8 cellular contexts compared by ENCODE assay signal in genomic region chr7:150047772-150048171, GRCh38.
A peak's percentile ranks its signal among the peaks of the same experiment; 100 is the strongest.
DNase-seq lines count a peak whose midpoint lies in the region; ATAC-seq, FAIRE-seq and TF ChIP-seq lines count a peak whose summit lies in the region.
"Not testable (repeated sequence)": the region's sequence is repeated elsewhere in the genome, so short reads cannot be mapped to it uniquely, and the experiment has no call there.

No MANE protein-coding gene starts in this region.

- H2BK120ac ChIP-seq in H1 (replicated peaks; ENCODE audit: low read depth, low read length): not testable (repeated sequence)

- not testable (repeated sequence) for H4K20me1 ChIP-seq in H1 (replicated peaks in 1 of 2; ENCODE audit: control insufficient read depth in 1 of 2, insufficient read depth in 2 of 2, low read length in 2 of 2)

- peak overlapping the region; percentile 69 to 90 for H3K4me3 Mint-ChIP-seq in CD14-positive monocyte
- peak overlapping the region; percentile 76 for H3K4me3 Mint-ChIP-seq in activated naive CD4-positive, alpha-beta T cell treated with anti-CD3 and anti-CD28 coated beads, Interleukin-2, amount 50 U/mL, for 24 hours
- H3K4me3 Mint-ChIP-seq in osteocyte (ENCODE audit: unreplicated experiment): peak overlapping the region; percentile 73
- H3K4me3 Mint-ChIP-seq in stimulated activated naive CD8-positive, alpha-beta T cell treated with anti-CD3 and anti-CD28 coated beads, Interleukin-15, amount 100 ng/mL, for 72 hours: peak overlapping the region; percentile 88 to 92

- not testable (repeated sequence) for H3K4me1 ChIP-seq in H1 (replicated peaks in 1 of 4; ENCODE audit: control insufficient read depth in 3 of 4, insufficient read depth in 4 of 4, low read length in 3 of 4)

- H4K8ac ChIP-seq in H1 (ENCODE audit: extremely low read depth, insufficient read depth, low read length): not testable (repeated sequence)

- not testable (repeated sequence) for TF ChIP-seq RAD21 in H1 (IDR thresholded peaks at IDR 0.05 in 1 of 2, conservative IDR thresholded peaks at IDR 0.05 in 1 of 2; ENCODE audit: low read depth in 2 of 2, low read length in 2 of 2)

- not testable (repeated sequence) for H2BK5ac ChIP-seq in H1 (ENCODE audit: low read depth, low read length)

- not testable (repeated sequence) for TF ChIP-seq EP300 in H1 (IDR thresholded peaks at IDR 0.05; ENCODE audit: borderline replicate concordance in 1 of 2, low read depth in 2 of 2, low read length in 2 of 2)

- not testable (repeated sequence) for H3K23me2 ChIP-seq in H1 (ENCODE audit: low read depth, low read length)

- not testable (repeated sequence) for H3K9me3 ChIP-seq in H1 (ENCODE audit: insufficient read depth in 2 of 2, low read depth in 1 of 2, low read length in 1 of 2)

- H3K27me3 Mint-ChIP-seq in CD14-positive monocyte (ENCODE audit: low read depth in 3 of 3) (peaks cover 26 to 56% (median 30%) of the 10 kb centered on the region in 3 donors), osteocyte (ENCODE audit: unreplicated experiment) (peaks cover 31% of the 10 kb centered on the region)
- H3K27me3 Mint-ChIP-seq in activated naive CD4-positive, alpha-beta T cell treated with anti-CD3 and anti-CD28 coated beads, Interleukin-2, amount 50 U/mL, for 24 hours: peaks cover 16% of the 10 kb centered on the region
- H3K27me3 Mint-ChIP-seq in stimulated activated naive CD8-positive, alpha-beta T cell treated with anti-CD3 and anti-CD28 coated beads, Interleukin-15, amount 100 ng/mL, for 72 hours: peaks cover 45% of the 10 kb centered on the region

- intact Hi-C loops in CD14-positive monocyte (cut with micrococcal nuclease): not testable (repeated sequence)

- DNase-seq in CD14-positive monocyte (ENCODE audit: low spot score); osteocyte (ENCODE audit: extremely low spot score, unreplicated experiment): not testable (repeated sequence)
- DNase-seq in HuH-7.5 (ENCODE audit: low spot score) (peak; percentile 16), H1 (ENCODE audit: low read depth in 1 of 2, low spot score in 2 of 2) (peak in 1 of 2 experiments; percentile 62), islet precursor cell (peak; percentile 56)
- DNase-seq in stimulated activated naive CD8-positive, alpha-beta T cell treated with anti-CD3 and anti-CD28 coated beads, Interleukin-15, amount 100 ng/mL, for 72 hours: peak; percentile 29 to 30

- CTCF ChIA-PET in H1 (lab: Charles Lee; ENCODE audit: partially characterized antibody): interaction anchor here (0.6 kb wide), 1 partner anchor 303 kb away, joined by 3 read pairs; no protein-coding TSS in a partner anchor

- H3K23ac ChIP-seq in H1 (ENCODE audit: insufficient read length): not testable (repeated sequence)

- not testable (repeated sequence) for TF ChIP-seq CTCF in CD14-positive monocyte (IDR thresholded peaks at IDR 0.05); VCaP (conservative IDR thresholded peaks at IDR 0.05); H1 (IDR thresholded peaks at IDR 0.05; ENCODE audit: control extremely low read depth in 1 of 3, insufficient read depth in 1 of 3, low read depth in 1 of 3, low read length in 3 of 3); osteocyte (IDR thresholded peaks at IDR 0.05)

- not testable (repeated sequence) for H3K27ac Mint-ChIP-seq in CD14-positive monocyte; activated naive CD4-positive, alpha-beta T cell treated with anti-CD3 and anti-CD28 coated beads, Interleukin-2, amount 50 U/mL, for 24 hours; osteocyte (ENCODE audit: unreplicated experiment); stimulated activated naive CD8-positive, alpha-beta T cell treated with anti-CD3 and anti-CD28 coated beads, Interleukin-15, amount 100 ng/mL, for 72 hours

- H2AK5ac ChIP-seq in H1 (ENCODE audit: low read depth, low read length): not testable (repeated sequence)

- peaks cover 13% of the 10 kb centered on the region for H3K4me1 Mint-ChIP-seq in CD14-positive monocyte
- peaks cover 20% of the 10 kb centered on the region for H3K4me1 Mint-ChIP-seq in activated naive CD4-positive, alpha-beta T cell treated with anti-CD3 and anti-CD28 coated beads, Interleukin-2, amount 50 U/mL, for 24 hours
- H3K4me1 Mint-ChIP-seq in osteocyte (ENCODE audit: unreplicated experiment): peaks cover 10% of the 10 kb centered on the region
- peaks cover 25% of the 10 kb centered on the region for H3K4me1 Mint-ChIP-seq in stimulated activated naive CD8-positive, alpha-beta T cell treated with anti-CD3 and anti-CD28 coated beads, Interleukin-15, amount 100 ng/mL, for 72 hours

- H3K4ac ChIP-seq in H1 (replicated peaks; ENCODE audit: insufficient read length, low read depth, low read length): not testable (repeated sequence)

- peak overlapping the region; percentile 27 to 59 (median 31); a peak in 7 of 8 replicates for H3K4me3 ChIP-seq in H1 (ENCODE audit: extremely low read depth in 1 of 4, insufficient read depth in 2 of 4, low read depth in 3 of 4, low read length in 4 of 4)

- POLR2A ChIA-PET in H1 (lab: Charles Lee; ENCODE audit: partially characterized antibody): not testable (repeated sequence)

- not testable (repeated sequence) for H3K56ac ChIP-seq in H1 (replicated peaks; ENCODE audit: insufficient read length, low read depth, low read length)

- peak; percentile 46 for ATAC-seq in stimulated activated naive CD8-positive, alpha-beta T cell treated with anti-CD3 and anti-CD28 coated beads, Interleukin-15, amount 100 ng/mL, for 72 hours

- not testable (repeated sequence) for H2BK12ac ChIP-seq in H1 (ENCODE audit: low read depth, low read length)

- not testable (repeated sequence) for H3K18ac ChIP-seq in H1 (ENCODE audit: extremely low read depth, low read length)

- WGBS in H1 (ENCODE audit: extremely low coverage in 1 of 2, insufficient coverage in 1 of 2, insufficient read length in 1 of 2, insufficient replicate concordance in 2 of 2, low coverage in 1 of 2, low lambda C conversion rate in 2 of 2, missing lambda C conversion rate in 1 of 2), 2 experiments: 1% methylated on average over 28 of the region's 31 CpGs; no CpG with 5 or more reads in 1 of the 2 experiments

- peak overlapping the region in 1 of 4 experiments; percentile 43; a peak in 1 of 7 replicates for H3K9ac ChIP-seq in H1 (replicated peaks in 1 of 4; ENCODE audit: extremely low read depth in 1 of 4, low read depth in 3 of 4, low read length in 3 of 4)

- H4K5ac ChIP-seq in H1 (ENCODE audit: insufficient read length, low read depth, low read length): not testable (repeated sequence)

- H3K4me2 ChIP-seq in H1 (ENCODE audit: insufficient read depth in 1 of 2, low read depth in 2 of 2, low read length in 2 of 2): peak overlapping the region; percentile 62 to 77

- H4K91ac ChIP-seq in H1 (replicated peaks; ENCODE audit: insufficient read length, low read length): not testable (repeated sequence)

- not testable (repeated sequence) for H3K79me1 ChIP-seq in H1 (ENCODE audit: low read depth, low read length)

- H3K14ac ChIP-seq in H1 (ENCODE audit: insufficient read length): not testable (repeated sequence)

- not testable (repeated sequence) for H3K36me3 ChIP-seq in H1 (ENCODE audit: control insufficient read depth in 2 of 4, insufficient read depth in 4 of 4, low read length in 3 of 4)

- FAIRE-seq in H1 (lab: Jason Lieb, UNC): peak; percentile 42

- not testable (repeated sequence) for H3K36me3 Mint-ChIP-seq in CD14-positive monocyte; activated naive CD4-positive, alpha-beta T cell treated with anti-CD3 and anti-CD28 coated beads, Interleukin-2, amount 50 U/mL, for 24 hours; osteocyte (ENCODE audit: unreplicated experiment)

- not testable (repeated sequence) for H3K9me3 Mint-ChIP-seq in CD14-positive monocyte; activated naive CD4-positive, alpha-beta T cell treated with anti-CD3 and anti-CD28 coated beads, Interleukin-2, amount 50 U/mL, for 24 hours; osteocyte (ENCODE audit: unreplicated experiment); stimulated activated naive CD8-positive, alpha-beta T cell treated with anti-CD3 and anti-CD28 coated beads, Interleukin-15, amount 100 ng/mL, for 72 hours

- peak overlapping the region; percentile 73 for H3K27ac ChIP-seq in VCaP
- not testable (repeated sequence) for H3K27ac ChIP-seq in H1 (ENCODE audit: low read depth, low read length)

- not testable (repeated sequence) for H3K27me3 ChIP-seq in H1 (replicated peaks in 1 of 4; ENCODE audit: control insufficient read depth in 3 of 4, extremely low read depth in 1 of 4, insufficient read depth in 3 of 4, low read length in 3 of 4)

- not testable (repeated sequence) for H2BK20ac ChIP-seq in H1 (ENCODE audit: low read length)

- H2AFZ ChIP-seq in H1 (ENCODE audit: low read length): 0 out of 2 replicates have a peak overlapping the region, but pooled peaks have one; percentile 32

- not testable (repeated sequence) for TF ChIP-seq POLR2A in H1 (IDR thresholded peaks at IDR 0.05; ENCODE audit: control extremely low read depth in 1 of 2, low read depth in 2 of 2, low read length in 2 of 2)

- not testable (repeated sequence) for H3K79me2 ChIP-seq in H1 (ENCODE audit: control insufficient read depth in 1 of 2, insufficient read depth in 2 of 2, low read length in 2 of 2)

- not testable (repeated sequence) for H2BK15ac ChIP-seq in H1 (ENCODE audit: low read length)
